In genomic region chr7:37333075-37333474, GRCh38 we compare ENCODE assay signal across 26 cellular contexts.
A peak's percentile ranks its signal among the peaks of the same experiment; 100 is the strongest.
DNase-seq lines count a peak whose midpoint lies in the region; ATAC-seq and TF ChIP-seq lines count a peak whose summit lies in the region.
"Had no signal": no experiment of that assay in that cellular context is flagged by ENCODE, and none has a peak within 500 bp of the region (broad histone marks: within the 10 kb centered on the region; RNA-seq: fewer than 3 reads in every experiment).

No MANE protein-coding gene starts in this region.

- H3K9me3 Mint-ChIP-seq in CD4-positive, alpha-beta memory T cell: peaks cover 0 to 5% (median 0%) of the 10 kb centered on the region in 8 donors
- H3K9me3 Mint-ChIP-seq in activated T-helper 2 cell treated with anti-CD3 and anti-CD28 coated beads, Interferon-gamma antibody, Interleukin-2, Interleukin-4, amounts not matched to agents 10 μg/mL and 5 μg/mL and 100 μg/mL, durations not matched to agents 14 hours and 24 hours and 36 hours: peaks cover 13% of the 10 kb centered on the region
- H3K9me3 Mint-ChIP-seq: CD8-positive, alpha-beta T cell had no signal

- DNase-seq in A172 (ENCODE audit: low spot score) (peak; percentile 36), left lung (no peak), retina (no peak)
- DNase-seq in CD4-positive, alpha-beta memory T cell: no peak
- no peak for DNase-seq in activated T-helper 2 cell treated with anti-CD3 and anti-CD28 coated beads, Interferon-gamma antibody, Interleukin-2, Interleukin-4, amounts not matched to agents 10 μg/mL and 5 μg/mL and 100 μg/mL, durations not matched to agents 14 hours and 24 hours and 36 hours (ENCODE audit: low spot score)
- DNase-seq: activated CD4-positive, CD25-positive, alpha-beta regulatory T cell treated with anti-CD3 and anti-CD28 coated beads, Interleukin-2, amount 50 U/mL, for 72 hours; activated gamma-delta T cell; amniotic stem cell; CD8-positive, alpha-beta T cell; foreskin keratinocyte; GF-D8; KBM-7; mammary epithelial cell; MV-4-11; NCI-H2171 treated with DMSO at 0.1 percent for 48 hours; NCI-H526 treated with DMSO at 0.1 percent for 48 hours; spleen; stimulated activated CD4-positive, alpha-beta T cell treated with anti-CD3 and anti-CD28 coated beads, Interleukin-4, amount 100 ng/mL, for 1 hour; stimulated activated naive CD8-positive, alpha-beta T cell treated with anti-CD3 and anti-CD28 coated beads, Interleukin-15, Interleukin-2, amounts not matched to agents 100 U/mL and 50 U/mL, for 24 hours; tibial artery had no signal

- peaks cover 36% of the 10 kb centered on the region for H3K4me1 ChIP-seq in CD4-positive, alpha-beta memory T cell (ENCODE audit: insufficient read depth, low read length)
- H3K4me1 ChIP-seq in left lung: peaks cover 0 to 47% of the 10 kb centered on the region in 2 donors
- H3K4me1 ChIP-seq: foreskin keratinocyte, HAP-1 had no signal

- H3K4me3 Mint-ChIP-seq in CD4-positive, alpha-beta memory T cell: no peak overlapping the region
- H3K4me3 Mint-ChIP-seq in activated T-helper 2 cell treated with anti-CD3 and anti-CD28 coated beads, Interferon-gamma antibody, Interleukin-2, Interleukin-4, amounts not matched to agents 10 μg/mL and 5 μg/mL and 100 μg/mL, durations not matched to agents 14 hours and 24 hours and 36 hours (ENCODE audit: low read depth): peak overlapping the region; percentile 9
- H3K4me3 Mint-ChIP-seq: CD8-positive, alpha-beta T cell had no signal

- H3K4me3 ChIP-seq in CD4-positive, alpha-beta memory T cell (ENCODE audit: low read length in 2 of 2): no peak overlapping the region
- no peak overlapping the region for H3K4me3 ChIP-seq in left lung
- H3K4me3 ChIP-seq: HAP-1, spleen, tibial artery had no signal

- H3K27ac Mint-ChIP-seq in CD4-positive, alpha-beta memory T cell: peak overlapping the region in 4 of 7 donors; percentile 6 to 74 (median 12)
- H3K27ac Mint-ChIP-seq in activated T-helper 2 cell treated with anti-CD3 and anti-CD28 coated beads, Interferon-gamma antibody, Interleukin-2, Interleukin-4, amounts not matched to agents 10 μg/mL and 5 μg/mL and 100 μg/mL, durations not matched to agents 14 hours and 24 hours and 36 hours: peak overlapping the region; percentile 59
- H3K27ac Mint-ChIP-seq: CD8-positive, alpha-beta T cell had no signal

- CTCF ChIA-PET in CD4-positive, alpha-beta memory T cell (lab: Charles Lee; ENCODE audit: partially characterized antibody): interaction anchor here (0.6 to 2.6 kb wide), 7 partner anchors 12 to 115 kb away, joined by 3 to 9 read pairs (median 3); no protein-coding TSS in a partner anchor

- intact Hi-C loops in CD4-positive, alpha-beta memory T cell (cut with micrococcal nuclease): no loop called here
- intact Hi-C loops in activated T-helper 2 cell treated with anti-CD3 and anti-CD28 coated beads, Interferon-gamma antibody, Interleukin-2, Interleukin-4, amounts not matched to agents 10 μg/mL and 5 μg/mL and 100 μg/mL, durations not matched to agents 14 hours and 24 hours and 36 hours (cut with micrococcal nuclease): no loop called here
- intact Hi-C loops in left lung (cut with DNase I): no loop called here

- ATAC-seq in left lung: peak; percentile 25
- no peak for ATAC-seq in HG03460 (IDR thresholded peaks at IDR 0.05; ENCODE audit: unreplicated experiment)
- ATAC-seq in HG03139 (IDR thresholded peaks at IDR 0.05; ENCODE audit: unreplicated experiment): no peak
- ATAC-seq in HG03442 (IDR thresholded peaks at IDR 0.05; ENCODE audit: unreplicated experiment): no peak
- ATAC-seq: CD8-positive, alpha-beta T cell; foreskin keratinocyte; stimulated activated naive CD8-positive, alpha-beta T cell treated with anti-CD3 and anti-CD28 coated beads, Interleukin-15, Interleukin-2, amounts not matched to agents 100 U/mL and 50 U/mL, for 24 hours had no signal

- no peaks in the 10 kb centered on the region for H3K27me3 ChIP-seq in CD4-positive, alpha-beta memory T cell (ENCODE audit: insufficient read depth, low read length)
- no peaks in the 10 kb centered on the region for H3K27me3 ChIP-seq in left lung
- H3K27me3 ChIP-seq: foreskin keratinocyte, spleen, tibial artery had no signal

- H3K36me3 ChIP-seq in CD4-positive, alpha-beta memory T cell (ENCODE audit: insufficient read depth, low read length): peaks cover 5% of the 10 kb centered on the region
- H3K36me3 ChIP-seq in left lung: no peaks in the 10 kb centered on the region
- H3K36me3 ChIP-seq: HAP-1, tibial artery had no signal

- no peak overlapping the region for H3K27ac ChIP-seq in CD4-positive, alpha-beta memory T cell (ENCODE audit: low read depth, low read length)
- peak overlapping the region in 1 of 2 donors; percentile 4 for H3K27ac ChIP-seq in left lung
- H3K27ac ChIP-seq: epithelial cell of prostate, foreskin keratinocyte, RWPE1 had no signal

- POLR2A ChIA-PET in CD4-positive, alpha-beta memory T cell (lab: Charles Lee; ENCODE audit: partially characterized antibody): interaction anchor here (1.2 to 1.8 kb wide), 3 partner anchors 10 to 116 kb away, joined by 3 to 6 read pairs (median 5); partner anchors contain the start of gene ELMO1

- H3K9me3 ChIP-seq in CD4-positive, alpha-beta memory T cell (ENCODE audit: control insufficient read depth in 1 of 2, low read length in 2 of 2): no peaks in the 10 kb centered on the region
- H3K9me3 ChIP-seq in left lung: no peaks in the 10 kb centered on the region
- H3K9me3 ChIP-seq: spleen, tibial artery had no signal

- peaks cover 49 to 76% (median 69%) of the 10 kb centered on the region in 4 donors for H3K4me1 Mint-ChIP-seq in CD4-positive, alpha-beta memory T cell
- H3K4me1 Mint-ChIP-seq in activated T-helper 2 cell treated with anti-CD3 and anti-CD28 coated beads, Interferon-gamma antibody, Interleukin-2, Interleukin-4, amounts not matched to agents 10 μg/mL and 5 μg/mL and 100 μg/mL, durations not matched to agents 14 hours and 24 hours and 36 hours (ENCODE audit: low read depth): peaks cover 77% of the 10 kb centered on the region

- no peak for TF ChIP-seq CTCF in left lung (IDR thresholded peaks at IDR 0.05)

- peaks cover 56 to 62% of the 10 kb centered on the region in 2 donors for H3K36me3 Mint-ChIP-seq in CD4-positive, alpha-beta memory T cell
- H3K36me3 Mint-ChIP-seq in activated T-helper 2 cell treated with anti-CD3 and anti-CD28 coated beads, Interferon-gamma antibody, Interleukin-2, Interleukin-4, amounts not matched to agents 10 μg/mL and 5 μg/mL and 100 μg/mL, durations not matched to agents 14 hours and 24 hours and 36 hours (ENCODE audit: low read depth): peaks cover 93% of the 10 kb centered on the region

- H3K27me3 Mint-ChIP-seq in CD4-positive, alpha-beta memory T cell: no peaks in the 10 kb centered on the region
- no peaks in the 10 kb centered on the region for H3K27me3 Mint-ChIP-seq in activated T-helper 2 cell treated with anti-CD3 and anti-CD28 coated beads, Interferon-gamma antibody, Interleukin-2, Interleukin-4, amounts not matched to agents 10 μg/mL and 5 μg/mL and 100 μg/mL, durations not matched to agents 14 hours and 24 hours and 36 hours (ENCODE audit: low read depth)
